ENCODE assay signal across 13 cellular contexts in genomic region chr13:104586010-104586746, GRCh38.
DNase-seq lines count a peak whose midpoint lies in the region; ATAC-seq and TF ChIP-seq lines count a peak whose summit lies in the region.
"Had no signal": no experiment of that assay in that cellular context is flagged by ENCODE, and none has a peak within 500 bp of the region (broad histone marks: within the 10 kb centered on the region; RNA-seq: fewer than 3 reads in every experiment).

No MANE protein-coding gene starts in this region.

- H3K4me1 ChIP-seq in SJCRH30: 0 out of 2 replicates have a peak, but pooled peaks cover 5% of the 10 kb centered on the region
- H3K4me1 ChIP-seq in uterus: no peaks in the 10 kb centered on the region

- peaks cover 6 to 8% of the 10 kb centered on the region in 2 donors for H3K9me3 Mint-ChIP-seq in effector memory CD8-positive, alpha-beta T cell

- H3K36me3 ChIP-seq in SJCRH30 (no peaks in the 10 kb centered on the region), uterus (no peaks in the 10 kb centered on the region)

- no peaks in the 10 kb centered on the region for H3K36me3 Mint-ChIP-seq in effector memory CD8-positive, alpha-beta T cell (ENCODE audit: insufficient read depth)

- H3K27ac ChIP-seq in SJCRH30 (peak overlapping the region; percentile 40), uterus (no peak overlapping the region)

- H3K27me3 ChIP-seq in SJCRH30 (no peaks in the 10 kb centered on the region), uterus (no peaks in the 10 kb centered on the region)

- no peak for ATAC-seq in effector memory CD8-positive, alpha-beta T cell (replicated peaks)
- ATAC-seq: HepG2 had no signal

- no peaks in the 10 kb centered on the region for H3K4me1 Mint-ChIP-seq in effector memory CD8-positive, alpha-beta T cell (ENCODE audit: low read depth in 2 of 2)

- no peak overlapping the region for H3K4me3 Mint-ChIP-seq in effector memory CD8-positive, alpha-beta T cell

- H3K27me3 Mint-ChIP-seq in effector memory CD8-positive, alpha-beta T cell: no peaks in the 10 kb centered on the region

- intact Hi-C loops in uterus (cut with DNase I; ENCODE audit: low total_unique reads): no loop called here

- TF ChIP-seq CTCF in fibroblast of pulmonary artery (IDR thresholded peaks at IDR 0.05; ENCODE audit: low read length, missing control alignments) (no peak), uterus (IDR thresholded peaks at IDR 0.05) (no peak)

- H3K4me3 ChIP-seq in SJCRH30 (peak overlapping the region; percentile 51), fibroblast of pulmonary artery (replicated peaks; ENCODE audit: low read depth, low read length) (peak overlapping the region; percentile 27), uterus (no peak overlapping the region)

- DNase-seq in H4 (ENCODE audit: low spot score) (peak; percentile 57), SJCRH30 (peak; percentile 61 to 76), fibroblast of pulmonary artery (ENCODE audit: low read depth) (peak; percentile 89), pulmonary artery endothelial cell (ENCODE audit: low read depth, low spot score) (peak; percentile 2), medulla oblongata (ENCODE audit: extremely low spot score) (no peak), uterus (no peak)
- DNase-seq in effector memory CD8-positive, alpha-beta T cell: no peak
- no peak for DNase-seq in activated effector memory CD4-positive, alpha-beta T cell treated with Interleukin-2 at 50 U/mL for 16 hours
- DNase-seq: activated CD4-positive, alpha-beta T cell treated with anti-CD3 and anti-CD28 coated beads, Interleukin-2, amount 50 U/mL, for 4 hours; activated naive CD4-positive, alpha-beta T cell; cortex of kidney; NCI-H187 treated with DMSO at 0.1 percent for 48 hours had no signal

- H3K9me3 ChIP-seq in SJCRH30 (replicated peaks) (no peaks in the 10 kb centered on the region), uterus (no peaks in the 10 kb centered on the region)

- no peak overlapping the region for H3K27ac Mint-ChIP-seq in effector memory CD8-positive, alpha-beta T cell

- TF ChIP-seq POLR2A in uterus (IDR thresholded peaks at IDR 0.05): no peak

Comparison
In these comparisons a context has a peak if more than half of its experiments do, and no peak if none do; other contexts are left out.
1. DNase-seq: peak in H4 (single experiment), SJCRH30 (2 of 2), fibroblast of pulmonary artery (single experiment) and pulmonary artery endothelial cell (single experiment); none in medulla oblongata (single experiment), effector memory CD8-positive, alpha-beta T cell (0 of 3), activated effector memory CD4-positive, alpha-beta T cell treated with Interleukin-2 at 50 U/mL for 16 hours (single experiment) and uterus (0 of 2).
2. H3K4me3 ChIP-seq: peak in SJCRH30 (single experiment) and fibroblast of pulmonary artery (single experiment); none in uterus (0 of 2).